ENCODE assay signal across 8 cellular contexts in the genomic region with DNA sequence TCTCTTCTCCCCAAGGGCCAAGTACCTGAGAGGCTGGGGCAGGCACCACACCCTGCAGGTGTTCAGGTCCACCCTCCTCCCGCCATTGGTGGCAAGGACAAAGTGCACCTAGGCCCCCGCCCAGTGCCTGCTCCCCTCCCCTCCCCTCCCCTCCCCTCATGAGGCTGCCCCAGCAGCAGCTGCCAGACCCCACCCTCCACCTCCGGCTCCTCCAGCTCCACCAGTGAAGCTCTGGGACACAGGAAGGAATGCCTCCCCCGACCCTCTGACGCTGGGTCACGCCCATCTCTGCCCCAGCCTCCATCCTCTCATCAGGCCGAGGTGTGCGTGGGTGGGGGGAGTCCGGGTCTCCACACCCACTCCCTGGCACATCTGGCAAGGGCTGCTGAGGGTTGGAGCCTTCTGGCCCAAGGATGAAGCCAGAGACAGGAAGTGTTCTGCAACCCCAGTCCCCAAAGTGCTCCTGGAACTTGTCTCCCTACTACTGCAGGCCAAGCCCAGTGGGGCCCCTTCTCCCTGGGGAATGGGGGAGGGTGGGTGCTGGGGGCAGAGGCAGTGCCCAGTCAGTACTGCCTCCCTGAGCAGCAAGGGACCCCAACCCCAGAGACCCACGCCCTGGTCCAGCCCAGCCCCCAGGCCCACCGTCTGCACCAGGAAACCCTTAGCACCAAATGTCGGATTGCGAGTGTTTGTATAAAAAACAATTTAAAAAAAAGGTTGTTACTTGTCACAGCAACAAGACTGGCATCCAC. TPM values are rescaled to one million over a fixed set of nuclear protein-coding genes. Genes with fewer than 3 reads are reported as not detected.
A peak's percentile ranks its signal among the peaks of the same experiment; 100 is the strongest.
DNase-seq lines count a peak whose midpoint lies in the region; ATAC-seq and TF ChIP-seq lines count a peak whose summit lies in the region.

No MANE protein-coding gene starts in this region.

- intact Hi-C loops in mucosa of descending colon (cut with DNase I, micrococcal nuclease) = no loop called here
- intact Hi-C loops in posterior cingulate gyrus (cut with DNase I) = loop anchor here (2.0 to 5.0 kb wide), 3 partner anchors 63 to 331 kb away; a partner anchor contains a TSS

- H3K27me3 Mint-ChIP-seq in activated naive CD8-positive, alpha-beta T cell treated with anti-CD3 and anti-CD28 coated beads, Interleukin-2, amount 50 U/mL, for 24 hours = no peaks in the 10 kb centered on the region

- peaks cover 43% of the 10 kb centered on the region for H3K4me1 Mint-ChIP-seq in activated naive CD8-positive, alpha-beta T cell treated with anti-CD3 and anti-CD28 coated beads, Interleukin-2, amount 50 U/mL, for 24 hours

- peaks cover 33% of the 10 kb centered on the region for H3K4me1 ChIP-seq in mucosa of descending colon (ENCODE audit: low read depth)

- DNase-seq in DMS153 (lab: John Stamatoyannopoulos, UW) = peak; percentile 82
- DNase-seq in NCI-H2029 (lab: John Stamatoyannopoulos, UW) = peak; percentile 88
- peak; percentile 66 for DNase-seq in activated naive CD8-positive, alpha-beta T cell treated with anti-CD3 and anti-CD28 coated beads, Interleukin-2, amount 50 U/mL, for 24 hours
- DNase-seq in mucosa of descending colon = peak; percentile 88 to 94 (median 88)
- no peak for DNase-seq in posterior cingulate gyrus
- DNase-seq in dedifferentiated amniotic fluid mesenchymal stem cell (ENCODE audit: extremely low spot score) = no peak
- no peak for DNase-seq in T1000 (lab: John Stamatoyannopoulos, UW)

- H3K27ac Mint-ChIP-seq in activated naive CD8-positive, alpha-beta T cell treated with anti-CD3 and anti-CD28 coated beads, Interleukin-2, amount 50 U/mL, for 24 hours = peak overlapping the region; percentile 86

- ATAC-seq in activated naive CD8-positive, alpha-beta T cell treated with anti-CD3 and anti-CD28 coated beads, Interleukin-2, amount 50 U/mL, for 24 hours = no peak
- ATAC-seq in mucosa of descending colon (peak; percentile 76), GM21825 (IDR thresholded peaks at IDR 0.05; ENCODE audit: unreplicated experiment) (no peak)

- H3K36me3 Mint-ChIP-seq in activated naive CD8-positive, alpha-beta T cell treated with anti-CD3 and anti-CD28 coated beads, Interleukin-2, amount 50 U/mL, for 24 hours (ENCODE audit: low read depth) = peaks cover 2% of the 10 kb centered on the region

- no peak overlapping the region for H3K4me3 ChIP-seq in mucosa of descending colon

- no peak for TF ChIP-seq CTCF in mucosa of descending colon (IDR thresholded peaks at IDR 0.05)

- no peaks in the 10 kb centered on the region for H3K9me3 ChIP-seq in mucosa of descending colon

- H3K9me3 Mint-ChIP-seq in activated naive CD8-positive, alpha-beta T cell treated with anti-CD3 and anti-CD28 coated beads, Interleukin-2, amount 50 U/mL, for 24 hours = no peaks in the 10 kb centered on the region

- peak overlapping the region; percentile 82 for H3K4me3 Mint-ChIP-seq in activated naive CD8-positive, alpha-beta T cell treated with anti-CD3 and anti-CD28 coated beads, Interleukin-2, amount 50 U/mL, for 24 hours

- H3K36me3 ChIP-seq in mucosa of descending colon (ENCODE audit: low read depth) = no peaks in the 10 kb centered on the region

RNA-seq across cellular contexts. Expression of a gene that starts 1.6 kb away (rescaled TPM):
- total RNA-seq in mucosa of descending colon = 10 to 100 TPM; 37.4 to 57.8 (median 43.6) TPM

RNA-seq across cellular contexts. Expression of a gene that starts 11.9 kb away (rescaled TPM):
- 10 to 100 TPM in 1 of 3 donors, 1 to 10 TPM in 2; 1.8 to 14.7 (median 3.9) TPM for total RNA-seq in mucosa of descending colon

RNA-seq across cellular contexts. Expression of a gene that starts 21.6 kb away (rescaled TPM):
- 1 to 10 TPM; 3.8 to 7.9 (median 5.6) TPM for total RNA-seq in mucosa of descending colon

RNA-seq across cellular contexts. Expression of a gene that starts 23.1 kb away (rescaled TPM):
- 10 to 100 TPM; 51.2 to 64.4 (median 59.1) TPM for total RNA-seq in mucosa of descending colon

Comparison
In these comparisons a context has a peak if more than half of its experiments do, and no peak if none do; other contexts are left out.
1. DNase-seq: peak in DMS153 (single experiment), NCI-H2029 (single experiment), activated naive CD8-positive, alpha-beta T cell treated with anti-CD3 and anti-CD28 coated beads, Interleukin-2, amount 50 U/mL, for 24 hours (single experiment) and mucosa of descending colon (3 of 3); none in posterior cingulate gyrus (0 of 10), dedifferentiated amniotic fluid mesenchymal stem cell (single experiment) and T1000 (single experiment).